ENCODE assay signal across 8 cellular contexts in the genomic region with DNA sequence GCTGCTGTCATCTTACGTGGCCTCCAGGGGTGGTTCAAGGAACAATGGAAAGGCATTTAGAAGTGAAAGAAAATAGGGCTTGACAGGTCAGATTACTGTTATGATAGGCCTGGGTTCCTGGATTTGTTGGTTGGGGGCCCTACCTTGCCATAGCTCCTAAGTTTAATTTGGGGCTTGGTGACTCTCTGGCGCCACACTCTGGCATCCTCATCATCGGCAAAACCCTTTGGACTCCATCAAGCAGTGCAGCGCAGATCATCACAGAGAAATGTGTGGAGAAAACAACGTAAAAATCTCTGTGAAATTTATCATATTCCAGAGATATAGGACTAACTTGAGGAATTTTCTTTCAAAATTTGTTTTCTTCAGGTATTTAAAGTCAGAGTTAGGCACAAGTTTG. TPM values are rescaled to one million over a fixed set of nuclear protein-coding genes. Genes with fewer than 3 reads are reported as not detected.
DNase-seq lines count a peak whose midpoint lies in the region; ATAC-seq and TF ChIP-seq lines count a peak whose summit lies in the region.

No MANE protein-coding gene starts in this region.

- peak; percentile 30 to 44 for TF ChIP-seq CTCF in Caco-2 (IDR thresholded peaks at IDR 0.05; ENCODE audit: insufficient read depth in 1 of 2, low read depth in 1 of 2, low read length in 1 of 2, severe bottlenecking in 1 of 2, unreplicated experiment in 1 of 2)
- TF ChIP-seq CTCF in epithelial cell of esophagus (IDR thresholded peaks at IDR 0.05; ENCODE audit: insufficient read depth, low read depth, low read length, missing control alignments), result peak; percentile 49
- TF ChIP-seq CTCF in nephron progenitor cell (IDR thresholded peaks at IDR 0.05), result peak; percentile 38
- peak; percentile 37 to 57 (median 45) for TF ChIP-seq CTCF in tibial nerve (IDR thresholded peaks at IDR 0.05)

- no peak for TF ChIP-seq EP300 in tibial nerve (IDR thresholded peaks at IDR 0.05)

- H3K27me3 ChIP-seq in Caco-2 (replicated peaks; ENCODE audit: control insufficient read depth, insufficient read depth, low read length) (no peaks in the 10 kb centered on the region), tibial nerve (no peaks in the 10 kb centered on the region)

- H3K9me3 ChIP-seq in Caco-2 (no peaks in the 10 kb centered on the region), tibial nerve (no peaks in the 10 kb centered on the region)

- intact Hi-C loops in Caco-2 (cut with micrococcal nuclease; ENCODE audit: unreplicated experiment), result loop anchor here (1.0 to 10.0 kb wide), 3 partner anchors 281 to 552 kb away; no protein-coding TSS in a partner anchor
- intact Hi-C loops in activated CD4-positive, alpha-beta memory T cell treated with anti-CD3 and anti-CD28 coated beads for 36 hours (cut with micrococcal nuclease), result loop anchor here (1.0 to 5.0 kb wide), 5 partner anchors 195 to 550 kb away; no protein-coding TSS in a partner anchor

- H3K4me1 Mint-ChIP-seq in Caco-2 (ENCODE audit: low read depth, unreplicated experiment), result no peaks in the 10 kb centered on the region
- peaks cover 6% of the 10 kb centered on the region for H3K4me1 Mint-ChIP-seq in activated CD4-positive, alpha-beta memory T cell treated with anti-CD3 and anti-CD28 coated beads for 36 hours (ENCODE audit: low read depth)
- H3K4me1 Mint-ChIP-seq in nephron progenitor cell, result no peaks in the 10 kb centered on the region

- H3K27me3 Mint-ChIP-seq in Caco-2 (ENCODE audit: insufficient read depth, unreplicated experiment) (peaks cover under 1% of the 10 kb centered on the region), nephron progenitor cell (ENCODE audit: low read depth, poor library complexity) (no peaks in the 10 kb centered on the region)
- no peaks in the 10 kb centered on the region for H3K27me3 Mint-ChIP-seq in activated CD4-positive, alpha-beta memory T cell treated with anti-CD3 and anti-CD28 coated beads for 36 hours

- POLR2A ChIA-PET in Caco-2 (lab: Charles Lee), result no interaction called here
- POLR2A ChIA-PET in activated CD4-positive, alpha-beta memory T cell treated with anti-CD3 and anti-CD28 coated beads for 36 hours (lab: Charles Lee), result interaction anchor here (0.9 kb wide), 1 partner anchor 82 kb away, joined by 3 read pairs; the partner anchor contains the start of gene HIVEP2

- H3K4me3 Mint-ChIP-seq in Caco-2 (ENCODE audit: unreplicated experiment) (no peak overlapping the region), nephron progenitor cell (no peak overlapping the region)
- H3K4me3 Mint-ChIP-seq in activated CD4-positive, alpha-beta memory T cell treated with anti-CD3 and anti-CD28 coated beads for 36 hours, result no peak overlapping the region

- ATAC-seq in GM21367 (IDR thresholded peaks at IDR 0.05; ENCODE audit: unreplicated experiment) (no peak), GM19467 (IDR thresholded peaks at IDR 0.05; ENCODE audit: unreplicated experiment) (no peak)

- DNase-seq in Caco-2 (peak in 1 of 2 experiments; percentile 25), HT-29 (ENCODE audit: low spot score) (peak; percentile 43), epithelial cell of esophagus (ENCODE audit: low read depth) (peak; percentile 37), nephron progenitor cell (peak; percentile 20), tibial nerve (ENCODE audit: low spot score in 2 of 2) (peak in 1 of 2 donors; percentile 28)
- peak; percentile 73 for DNase-seq in activated CD4-positive, alpha-beta memory T cell treated with anti-CD3 and anti-CD28 coated beads for 36 hours

- H3K36me3 ChIP-seq in Caco-2 (ENCODE audit: control insufficient read depth, insufficient read depth, low read length) (no peaks in the 10 kb centered on the region), tibial nerve (no peaks in the 10 kb centered on the region)

- H3K4me3 ChIP-seq in Caco-2 (ENCODE audit: low read depth, low read length) (no peak overlapping the region), epithelial cell of esophagus (ENCODE audit: low read length) (no peak overlapping the region), tibial nerve (no peak overlapping the region)

- H3K36me3 Mint-ChIP-seq in Caco-2 (ENCODE audit: insufficient read depth, unreplicated experiment), result no peaks in the 10 kb centered on the region
- no peaks in the 10 kb centered on the region for H3K36me3 Mint-ChIP-seq in activated CD4-positive, alpha-beta memory T cell treated with anti-CD3 and anti-CD28 coated beads for 36 hours
- no peaks in the 10 kb centered on the region for H3K36me3 Mint-ChIP-seq in nephron progenitor cell (ENCODE audit: low read depth)

- TF ChIP-seq POLR2A in tibial nerve (IDR thresholded peaks at IDR 0.05), result no peak

- no peak overlapping the region for H3K27ac Mint-ChIP-seq in Caco-2 (ENCODE audit: unreplicated experiment)
- no peak overlapping the region for H3K27ac Mint-ChIP-seq in activated CD4-positive, alpha-beta memory T cell treated with anti-CD3 and anti-CD28 coated beads for 36 hours
- H3K27ac Mint-ChIP-seq in nephron progenitor cell, result no peak overlapping the region

- CTCF ChIA-PET in Caco-2 (lab: Charles Lee), result interaction anchor here (0.6 to 1.2 kb wide), 2 partner anchors 334 to 552 kb away, joined by 4 to 10 read pairs; no protein-coding TSS in a partner anchor
- CTCF ChIA-PET in activated CD4-positive, alpha-beta memory T cell treated with anti-CD3 and anti-CD28 coated beads for 36 hours (lab: Charles Lee), result interaction anchor here (0.7 to 3.8 kb wide), 53 partner anchors 14 to 1043 kb away, joined by 3 to 93 read pairs (median 4); partner anchors contain the start of gene NMBR

- H3K4me1 ChIP-seq in Caco-2, result no peaks in the 10 kb centered on the region
- H3K4me1 ChIP-seq in tibial nerve, result peaks cover 0 to 5% (median 0%) of the 10 kb centered on the region in 4 donors

- no peak overlapping the region for H3K27ac ChIP-seq in tibial nerve

- BruUV-seq in Caco-2 (replicated peaks; lab: Mats Ljungman, UMichigan), result no TSS peak

- H3K9me3 Mint-ChIP-seq in Caco-2 (ENCODE audit: unreplicated experiment), result no peaks in the 10 kb centered on the region
- no peaks in the 10 kb centered on the region for H3K9me3 Mint-ChIP-seq in activated CD4-positive, alpha-beta memory T cell treated with anti-CD3 and anti-CD28 coated beads for 36 hours
- peaks cover 26% of the 10 kb centered on the region for H3K9me3 Mint-ChIP-seq in nephron progenitor cell

- 57 to 63% methylated on average over 5 of the region's 5 CpGs for WGBS in tibial nerve, 2 donors

RNA-seq across cellular contexts. Expression of gene AIG1, which starts 33.6 kb away (rescaled TPM):
- total RNA-seq in Caco-2 (2022) (27.6 and 31.8 TPM in 2 replicates), tibial nerve (10 to 100 TPM; 18.2 to 23.9 (median 22.2) TPM)
- 18.2 and 21.9 TPM in 2 replicates for total RNA-seq in HT-29 (2014; rRNA removed; shearing (Covaris generic))
- total RNA-seq in activated CD4-positive, alpha-beta memory T cell treated with anti-CD3 and anti-CD28 coated beads for 36 hours, result 10 to 100 TPM; 15.7 to 16.1 TPM
